ENCODE assay signal across 12 cellular contexts in the genomic region with DNA sequence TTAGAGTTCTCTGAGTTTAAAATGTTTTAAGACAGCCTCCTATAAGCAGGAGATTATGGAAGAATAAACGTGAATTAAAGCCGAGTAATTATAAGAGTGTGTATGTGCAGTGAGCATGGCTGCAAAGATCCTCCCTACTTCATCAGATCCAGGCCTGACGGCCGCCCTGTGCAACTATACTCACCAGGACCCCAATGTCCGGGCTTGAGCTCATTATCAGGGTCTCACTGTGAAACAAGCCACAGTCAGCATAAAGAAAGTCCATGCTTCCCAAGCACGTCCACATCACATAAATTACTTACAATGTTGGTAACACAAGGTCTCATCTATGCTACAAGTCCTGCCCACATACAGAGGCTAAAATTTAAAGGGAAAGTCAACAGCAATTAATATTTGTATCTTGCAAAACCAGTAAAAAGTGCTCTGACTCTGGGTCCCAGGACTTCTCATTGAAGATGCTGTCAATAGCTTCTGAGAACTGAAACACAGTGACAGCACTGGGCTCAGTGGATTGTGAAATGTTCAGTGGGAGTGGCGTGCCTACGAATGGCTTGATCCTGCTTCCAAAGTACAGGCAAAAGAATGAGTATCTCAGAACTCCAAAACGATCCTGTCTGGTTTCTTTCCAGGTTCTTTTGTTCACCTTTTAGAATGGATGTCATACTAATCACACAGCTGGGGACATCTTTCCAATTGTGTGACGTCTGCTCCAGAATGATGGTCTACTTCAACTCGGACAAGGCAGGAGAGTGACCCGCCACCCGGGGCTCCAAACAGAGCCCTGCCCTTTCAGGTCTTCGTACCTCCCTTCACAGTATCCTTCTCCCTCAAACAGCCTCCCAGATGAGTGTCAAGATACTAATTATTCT.
DNase-seq lines count a peak whose midpoint lies in the region; ATAC-seq and TF ChIP-seq lines count a peak whose summit lies in the region.
"Had no signal": no experiment of that assay in that cellular context is flagged by ENCODE, and none has a peak within 500 bp of the region (broad histone marks: within the 10 kb centered on the region; RNA-seq: fewer than 3 reads in every experiment).

No MANE protein-coding gene starts in this region.

- H3K27ac ChIP-seq in GM23248 (peak overlapping the region; percentile 99), body of pancreas (peak overlapping the region; percentile 82 to 91 (median 89)), left lung (peak overlapping the region; percentile 21 to 91), spleen (peak overlapping the region in 7 of 8 donors; percentile 65 to 94 (median 86)), brain microvascular endothelial cell (no peak overlapping the region)
- H3K27ac ChIP-seq: ovary, SK-N-MC had no signal

- ATAC-seq in body of pancreas (peak; percentile 22), left lung (peak; percentile 45), HG03565 (IDR thresholded peaks at IDR 0.05; ENCODE audit: unreplicated experiment) (no peak)

- intact Hi-C loops in body of pancreas (cut with DNase I): no loop called here
- intact Hi-C loops in left lung (cut with DNase I): no loop called here
- intact Hi-C loops in spleen (cut with DNase I; ENCODE audit: low total_unique reads): no loop called here

- H3K9me3 ChIP-seq in GM23248 (ENCODE audit: low read depth): no peaks in the 10 kb centered on the region
- H3K9me3 ChIP-seq in body of pancreas: no peaks in the 10 kb centered on the region
- no peaks in the 10 kb centered on the region for H3K9me3 ChIP-seq in left lung
- no peaks in the 10 kb centered on the region for H3K9me3 ChIP-seq in spleen
- H3K9me3 ChIP-seq: ovary had no signal

- no peak for TF ChIP-seq POLR2A in body of pancreas (IDR thresholded peaks at IDR 0.05)
- TF ChIP-seq POLR2A in spleen (IDR thresholded peaks at IDR 0.05): no peak

- H2AFZ ChIP-seq in GM23248: no peak overlapping the region

- peaks cover 62% of the 10 kb centered on the region for H3K4me1 ChIP-seq in GM23248 (ENCODE audit: insufficient read depth)
- H3K4me1 ChIP-seq in body of pancreas: peaks cover 92% of the 10 kb centered on the region
- peaks cover 59 to 85% of the 10 kb centered on the region in 2 donors for H3K4me1 ChIP-seq in left lung
- peaks cover 37 to 100% (median 77%) of the 10 kb centered on the region in 6 donors for H3K4me1 ChIP-seq in spleen

- H3K4me3 ChIP-seq in GM23248: no peak overlapping the region
- H3K4me3 ChIP-seq in body of pancreas: no peak overlapping the region
- no peak overlapping the region for H3K4me3 ChIP-seq in left lung
- no peak overlapping the region for H3K4me3 ChIP-seq in spleen
- H3K4me3 ChIP-seq in brain microvascular endothelial cell (ENCODE audit: low read depth, low read length): no peak overlapping the region
- H3K4me3 ChIP-seq: ovary, SK-N-MC had no signal

- H3K36me3 ChIP-seq in GM23248 (ENCODE audit: low read depth) (no peaks in the 10 kb centered on the region), body of pancreas (replicated peaks in 1 of 2; ENCODE audit: insufficient read depth in 1 of 2, low read depth in 2 of 2) (no peaks in the 10 kb centered on the region), left lung (no peaks in the 10 kb centered on the region), spleen (peaks cover 0 to 6% (median 0%) of the 10 kb centered on the region in 6 donors), brain microvascular endothelial cell (replicated peaks) (no peaks in the 10 kb centered on the region)
- H3K36me3 ChIP-seq: ovary had no signal

- no peaks in the 10 kb centered on the region for H4K20me1 ChIP-seq in GM23248 (ENCODE audit: insufficient read depth)

- H3K4me2 ChIP-seq in GM23248 (ENCODE audit: unreplicated experiment): peak overlapping the region; percentile 40

- H3K9ac ChIP-seq in GM23248: peak overlapping the region; percentile 89

- peaks cover 59% of the 10 kb centered on the region for H3F3A ChIP-seq in GM23248 (ENCODE audit: insufficient read depth)

- in situ Hi-C loops in GM23248 (cut with MboI): no loop called here
- in situ Hi-C loops in brain microvascular endothelial cell (cut with HindIII; ENCODE audit: low pct_ligation_motif_present, low sequenced_read_pairs): no loop called here

- TF ChIP-seq CTCF in body of pancreas (IDR thresholded peaks at IDR 0.05) (no peak), left lung (IDR thresholded peaks at IDR 0.05) (no peak), spleen (IDR thresholded peaks at IDR 0.05 in 8 of 11, conservative IDR thresholded peaks at IDR 0.05 in 3 of 11) (no peak), brain microvascular endothelial cell (IDR thresholded peaks at IDR 0.05; ENCODE audit: low read depth, low read length, missing control alignments) (no peak)

- H3K79me2 ChIP-seq in GM23248 (ENCODE audit: insufficient read depth): peaks cover 93% of the 10 kb centered on the region

- H3K9me2 ChIP-seq in GM23248 (ENCODE audit: insufficient read depth): no peaks in the 10 kb centered on the region

- H3K27me3 ChIP-seq in GM23248 (replicated peaks; ENCODE audit: insufficient read depth) (no peaks in the 10 kb centered on the region), body of pancreas (no peaks in the 10 kb centered on the region), left lung (no peaks in the 10 kb centered on the region), spleen (replicated peaks in 1 of 7) (no peaks in the 10 kb centered on the region), brain microvascular endothelial cell (replicated peaks) (no peaks in the 10 kb centered on the region)
- H3K27me3 ChIP-seq: ovary had no signal

- peak; percentile 75 for DNase-seq in GM23248
- DNase-seq in body of pancreas: peak; percentile 48 to 74 (median 62)
- no peak for DNase-seq in left lung
- DNase-seq in spleen: peak; percentile 48
- no peak for DNase-seq in NCI-H2171 treated with DMSO at 0.1 percent for 48 hours (lab: John Stamatoyannopoulos, UW)
- DNase-seq in GDM1 (lab: John Stamatoyannopoulos, UW): no peak
- no peak for DNase-seq in brain microvascular endothelial cell
- DNase-seq: DMS79 treated with DMSO at 0.1 percent for 48 hours, NCI-H1048 had no signal

- 55 to 58% methylated on average over 14 of the region's 14 CpGs for WGBS in GM23248 (ENCODE audit: low coverage in 1 of 2, low lambda C conversion rate in 2 of 2, missing lambda C conversion rate in 2 of 2), 2 experiments
- 55 to 61% methylated on average over 14 of the region's 14 CpGs for WGBS in body of pancreas, 2 donors
- WGBS in spleen, 5 donors: 73 to 75% (median 73%) methylated on average over 14 of the region's 14 CpGs

Comparison
In these comparisons a context has a peak if more than half of its experiments do, and no peak if none do; other contexts are left out.
1. DNase-seq: peak in GM23248 (single experiment), body of pancreas (4 of 4) and spleen (single experiment); none in left lung (0 of 2), NCI-H2171 treated with DMSO at 0.1 percent for 48 hours (single experiment), GDM1 (single experiment) and brain microvascular endothelial cell (single experiment).